ENCODE assay signal across 28 cellular contexts in the genomic region with DNA sequence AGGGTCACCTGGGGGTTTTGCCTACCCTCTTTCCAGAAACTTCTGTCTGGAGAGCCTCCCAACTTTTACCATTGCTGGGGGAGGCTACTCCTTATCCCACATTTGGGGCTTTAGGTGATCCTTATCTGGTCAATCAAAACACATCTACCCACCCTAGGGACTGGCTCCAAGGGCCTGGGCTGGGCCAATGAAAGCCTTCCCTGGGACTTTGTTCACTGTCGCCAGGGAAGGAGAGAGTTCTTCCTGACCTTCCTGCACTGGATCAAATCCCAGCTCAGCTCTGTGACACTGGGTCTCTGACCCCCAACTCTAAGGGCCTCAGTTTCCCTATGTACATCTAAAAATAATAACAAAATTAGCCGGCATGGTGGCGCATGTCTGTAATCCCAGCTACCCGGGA. TPM values are rescaled to one million over a fixed set of nuclear protein-coding genes. Genes with fewer than 3 reads are reported as not detected.
"Had no signal": no experiment of that assay in that cellular context is flagged by ENCODE, and none has a peak within 500 bp of the region (broad histone marks: within the 10 kb centered on the region; RNA-seq: fewer than 3 reads in every experiment).

No MANE protein-coding gene starts in this region.

- H3K9ac ChIP-seq: parathyroid adenoma had no signal

- H3K79me2 ChIP-seq: parathyroid adenoma had no signal

- H2AFZ ChIP-seq: parathyroid adenoma had no signal

- H3K4me1 ChIP-seq: breast epithelium, parathyroid adenoma had no signal

- H3K9me3 ChIP-seq: breast epithelium, upper lobe of left lung had no signal

- H3K36me3 ChIP-seq: breast epithelium had no signal

- ATAC-seq: activated T-cell treated with anti-CD3 and anti-CD28 coated beads, Interleukin-2, amount 50 U/mL, for 72 hours; esophagus mucosa; right cardiac atrium; stimulated activated naive CD8-positive, alpha-beta T cell treated with anti-CD3 and anti-CD28 coated beads, Interleukin-15, Interleukin-2, amounts not matched to agents 100 U/mL and 50 U/mL, for 24 hours; T-helper 17 cell had no signal

- H3K27ac ChIP-seq: breast epithelium, parathyroid adenoma had no signal

- H3K27me3 ChIP-seq: breast epithelium, upper lobe of left lung had no signal

- DNase-seq: activated CD4-positive, alpha-beta T cell treated with anti-CD3 and anti-CD28 coated beads for 4 hours; activated CD4-positive, alpha-beta T cell treated with anti-CD3 and anti-CD28 coated beads, Interleukin-2, amount 50 U/mL, for 48 hours; activated CD4-positive, CD25-positive, alpha-beta regulatory T cell; activated effector memory CD4-positive, alpha-beta T cell treated with Interleukin-2 at 50 U/mL for 16 hours; activated naive CD4-positive, alpha-beta T cell treated with anti-CD3 and anti-CD28 coated beads for 36 hours; activated naive CD8-positive, alpha-beta T cell treated with anti-CD3 and anti-CD28 coated beads, Interleukin-2, amount 10 ng/mL, durations not matched to agents 7 days and 5 days; activated T-cell treated with anti-CD3 and anti-CD28 coated beads, Interleukin-2, amount 50 U/mL, for 72 hours; amniotic stem cell; effector memory CD4-positive, alpha-beta T cell; foreskin melanocyte; glutamatergic neuron; hypothalamus; right cardiac atrium; stimulated activated CD4-positive, alpha-beta T cell treated with anti-CD3 and anti-CD28 coated beads, Interleukin-12 subunit alpha, Interleukin-12 subunit beta, amount 100 ng/mL, for 4 hours; stimulated activated CD4-positive, alpha-beta T cell treated with anti-CD3 and anti-CD28 coated beads, Interleukin-4, amount 100 ng/mL, for 4 hours; stimulated activated naive CD8-positive, alpha-beta T cell treated with anti-CD3 and anti-CD28 coated beads, Interleukin-15, Interleukin-2, amounts not matched to agents 100 U/mL and 50 U/mL, for 24 hours; T-helper 17 cell had no signal

- H3K4me3 ChIP-seq: breast epithelium, upper lobe of left lung had no signal

RNA-seq across cellular contexts. Expression of a gene that starts 11.8 kb away (rescaled TPM):
- total RNA-seq: activated naive CD4-positive, alpha-beta T cell treated with anti-CD3 and anti-CD28 coated beads for 36 hours; activated naive CD8-positive, alpha-beta T cell treated with anti-CD3 and anti-CD28 coated beads, Interleukin-2, amount 10 ng/mL, durations not matched to agents 7 days and 5 days; activated T-cell treated with anti-CD3 and anti-CD28 coated beads, Interleukin-2, amount 50 U/mL, for 72 hours; dermis microvascular lymphatic vessel endothelial cell; endothelial cell of umbilical vein; esophagus mucosa; lower leg skin; pulmonary artery endothelial cell; T-helper 17 cell had no signal
- polyA plus RNA-seq: endothelial cell of umbilical vein had no signal

RNA-seq across cellular contexts. Expression of a gene that starts 44.7 kb away (rescaled TPM):
- total RNA-seq: activated naive CD4-positive, alpha-beta T cell treated with anti-CD3 and anti-CD28 coated beads for 36 hours; activated naive CD8-positive, alpha-beta T cell treated with anti-CD3 and anti-CD28 coated beads, Interleukin-2, amount 10 ng/mL, durations not matched to agents 7 days and 5 days; activated T-cell treated with anti-CD3 and anti-CD28 coated beads, Interleukin-2, amount 50 U/mL, for 72 hours; breast epithelium; dermis microvascular lymphatic vessel endothelial cell; endothelial cell of umbilical vein; esophagus mucosa; lower leg skin; pulmonary artery endothelial cell; right cardiac atrium; skeletal muscle tissue; subcutaneous adipose tissue; T-helper 17 cell; upper lobe of left lung had no signal
- polyA plus RNA-seq: endothelial cell of umbilical vein, right cardiac atrium, thymus had no signal
